ENCODE assay signal across 14 cellular contexts in the genomic region with DNA sequence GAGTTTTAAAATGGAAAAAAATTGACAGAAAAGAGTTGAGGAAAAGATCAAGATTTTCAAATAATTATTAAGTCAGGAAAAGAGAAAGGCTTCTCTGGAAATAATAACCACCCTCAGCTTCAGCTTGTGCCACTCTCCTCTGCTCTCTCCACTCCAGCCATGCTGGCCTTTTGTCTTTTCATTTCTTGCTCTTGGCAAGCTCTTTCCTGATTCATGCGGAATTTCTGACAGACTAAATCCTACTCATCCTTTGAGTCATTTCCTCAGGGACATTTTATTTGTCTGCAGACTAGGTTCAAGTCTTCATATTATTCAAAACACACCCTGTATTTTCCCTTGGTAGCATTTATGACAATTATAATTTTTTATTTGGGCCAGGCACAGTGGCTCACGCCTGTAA. TPM values are rescaled to one million over a fixed set of nuclear protein-coding genes. Genes with fewer than 3 reads are reported as not detected.
DNase-seq lines count a peak whose midpoint lies in the region; ATAC-seq, FAIRE-seq and TF ChIP-seq lines count a peak whose summit lies in the region.
"Had no signal": no experiment of that assay in that cellular context is flagged by ENCODE, and none has a peak within 500 bp of the region (broad histone marks: within the 10 kb centered on the region; RNA-seq: fewer than 3 reads in every experiment).

No MANE protein-coding gene starts in this region.

- dilution Hi-C loops in endothelial cell of umbilical vein (cut with MboI; ENCODE audit: extremely low pct_ligation_motif_present, low sequenced_read_pairs), result no loop called here

- ATAC-seq in Panc1 (peak; percentile 73; the same call in 1 of the 2 replicates), HG03045 (IDR thresholded peaks at IDR 0.05; ENCODE audit: unreplicated experiment) (no peak), HG03095 (IDR thresholded peaks at IDR 0.05; ENCODE audit: unreplicated experiment) (no peak)

- H4K20me1 ChIP-seq in endothelial cell of umbilical vein (replicated peaks; ENCODE audit: control insufficient read depth, extremely low read depth, insufficient read depth, low read length), result no peaks in the 10 kb centered on the region

- CTCF ChIA-PET in Panc1 (lab: Charles Lee) (interaction anchor here (0.5 kb wide), 1 partner anchor 125 kb away, joined by 3 read pairs; no protein-coding TSS in a partner anchor), endothelial cell of umbilical vein (lab: Charles Lee) (interaction anchor here (0.9 to 4.9 kb wide), 7 partner anchors 10 to 134 kb away, joined by 3 to 136 read pairs (median 5); no protein-coding TSS in a partner anchor)

- no peak for TF ChIP-seq CTCF in AG10803 (conservative IDR thresholded peaks at IDR 0.05; ENCODE audit: low read length)
- no peak for TF ChIP-seq CTCF in Panc1 (IDR thresholded peaks at IDR 0.05)
- no peak for TF ChIP-seq CTCF in endothelial cell of umbilical vein (IDR thresholded peaks at IDR 0.05; ENCODE audit: extremely low read depth in 1 of 2, insufficient read depth in 1 of 2, low read depth in 1 of 2, low read length in 2 of 2)

- peak; percentile 83 for FAIRE-seq in endothelial cell of umbilical vein (lab: Jason Lieb, UNC)
- FAIRE-seq: islet of Langerhans, TTC549 had no signal

- H3K4me1 ChIP-seq in Panc1 (ENCODE audit: control insufficient read depth, insufficient read depth, low read length) (no peaks in the 10 kb centered on the region), endothelial cell of umbilical vein (ENCODE audit: control insufficient read depth, extremely low read depth, insufficient read depth, low read length) (peaks cover 47% of the 10 kb centered on the region)
- H3K4me1 ChIP-seq: prostate gland had no signal

- peaks cover 3% of the 10 kb centered on the region; the same call in 1 of the 2 replicates for H3K9me3 ChIP-seq in Panc1 (ENCODE audit: control insufficient read depth, insufficient read depth, low read depth, low read length)
- no peaks in the 10 kb centered on the region for H3K9me3 ChIP-seq in endothelial cell of umbilical vein (replicated peaks; ENCODE audit: control insufficient read depth, insufficient read depth, low read length)
- H3K9me3 ChIP-seq: prostate gland had no signal

- POLR2A ChIA-PET in Panc1 (lab: Charles Lee), result no interaction called here
- POLR2A ChIA-PET in endothelial cell of umbilical vein (lab: Charles Lee), result interaction anchor here (1.3 kb wide), 1 partner anchor 11 kb away, joined by 3 read pairs; no protein-coding TSS in a partner anchor

- H3K79me2 ChIP-seq in endothelial cell of umbilical vein (ENCODE audit: control insufficient read depth, insufficient read depth, low read length), result no peaks in the 10 kb centered on the region

- H3K27ac ChIP-seq in Panc1 (ENCODE audit: low read length) (no peak overlapping the region), endothelial cell of umbilical vein (ENCODE audit: insufficient read depth, low read depth, low read length) (peak overlapping the region; percentile 94)
- H3K27ac ChIP-seq: prostate gland had no signal

- TF ChIP-seq POLR2A in endothelial cell of umbilical vein (IDR thresholded peaks at IDR 0.05; ENCODE audit: low read depth, low read length), result peak; percentile 78

- no peaks in the 10 kb centered on the region for H3K27me3 ChIP-seq in Panc1 (ENCODE audit: control insufficient read depth, insufficient read depth, low read length)
- H3K27me3 ChIP-seq in endothelial cell of umbilical vein (ENCODE audit: control insufficient read depth in 2 of 2, insufficient read depth in 2 of 2, low read length in 2 of 2), result no peaks in the 10 kb centered on the region

- H3K4me3 ChIP-seq in AG10803 (ENCODE audit: low read length) (no peak overlapping the region), Panc1 (ENCODE audit: low read depth in 2 of 2, low read length in 2 of 2) (no peak overlapping the region), endothelial cell of umbilical vein (replicated peaks in 1 of 3; ENCODE audit: insufficient read depth in 1 of 3, low read depth in 1 of 3, low read length in 3 of 3) (no peak overlapping the region)
- H3K4me3 ChIP-seq: prostate gland had no signal

- H3K4me2 ChIP-seq in endothelial cell of umbilical vein (ENCODE audit: insufficient read depth, low read length), result peak overlapping the region; percentile 10

- no peak overlapping the region for H2AFZ ChIP-seq in endothelial cell of umbilical vein (ENCODE audit: low read depth, low read length)

- H3K36me3 ChIP-seq in Panc1 (ENCODE audit: control insufficient read depth, insufficient read depth, low read length) (no peaks in the 10 kb centered on the region), endothelial cell of umbilical vein (ENCODE audit: control insufficient read depth in 2 of 2, extremely low read depth in 1 of 2, insufficient read depth in 2 of 2, low read length in 2 of 2) (no peaks in the 10 kb centered on the region)
- H3K36me3 ChIP-seq: prostate gland had no signal

- in situ Hi-C loops in Panc1 (cut with HindIII; ENCODE audit: low pct_unique_long_range_greater_than_20kb, low sequenced_read_pairs), result no loop called here

- no peaks in the 10 kb centered on the region for H3K9me1 ChIP-seq in endothelial cell of umbilical vein (replicated peaks; ENCODE audit: control insufficient read depth, extremely low read depth, insufficient read depth, low read length)

- no TSS peak for BruUV-seq in Panc1 (replicated peaks; lab: Mats Ljungman, UMichigan)
- no TSS peak for BruUV-seq in endothelial cell of umbilical vein (replicated peaks; lab: Mats Ljungman, UMichigan)

- intact Hi-C loops in Panc1 (cut with micrococcal nuclease; ENCODE audit: unreplicated experiment) (no loop called here), endothelial cell of umbilical vein (cut with micrococcal nuclease) (loop anchor here (2.0 kb wide), 1 partner anchor 30 kb away; no protein-coding TSS in a partner anchor)

- peak overlapping the region; percentile 74 for H3K9ac ChIP-seq in endothelial cell of umbilical vein (replicated peaks; ENCODE audit: extremely low read depth, insufficient read depth, low read length)

- DNase-seq in AG10803 (ENCODE audit: low read depth), result peak; percentile 90
- DNase-seq in Panc1 (ENCODE audit: low read depth, low spot score), result peak; percentile 78
- peak; percentile 96 for DNase-seq in endothelial cell of umbilical vein (ENCODE audit: low read depth, low spot score)
- DNase-seq in non-pigmented ciliary epithelial cell (ENCODE audit: low read depth), result peak; percentile 87
- DNase-seq in SK-N-DZ (ENCODE audit: low spot score), result no peak
- DNase-seq in D341Med (ENCODE audit: low spot score), result no peak
- DNase-seq: activated T-cell treated with anti-CD3 and anti-CD28 coated beads, Interleukin-2, amount 50 U/mL, for 48 hours; CD4-positive, alpha-beta memory T cell; cortex of kidney had no signal

TF ChIP-seq in endothelial cell of umbilical vein, 7 proteins besides CTCF, POLR2A, EP300 and RAD21:
- peak; percentile 99 for TF ChIP-seq JUN (IDR thresholded peaks at IDR 0.05; ENCODE audit: borderline replicate concordance, insufficient read depth, insufficient read length, low read depth)
- TF ChIP-seq FOS (IDR thresholded peaks at IDR 0.05; ENCODE audit: borderline replicate concordance, insufficient read depth, low read length), result peak; percentile 96
- no peak for TF ChIP-seq GATA2 (IDR thresholded peaks at IDR 0.05; ENCODE audit: insufficient read depth, insufficient read length, low read depth, low read length)
- peak; percentile 92 for TF ChIP-seq POLR2AphosphoS5 (IDR thresholded peaks at IDR 0.05; ENCODE audit: insufficient read depth, low read depth, low read length)

RNA-seq across cellular contexts. Expression of gene P4HA3, which starts 7.7 kb away (rescaled TPM):
- total RNA-seq in Panc1 (2021; ENCODE audit: unreplicated experiment) (1.3 TPM), endothelial cell of umbilical vein (15.0 and 26.9 TPM in 2 replicates)
- 1.8 TPM for polyA plus RNA-seq in Panc1 (2012; ENCODE audit: insufficient read length)
- 34.1 and 40.0 TPM in 2 replicates for polyA plus RNA-seq in endothelial cell of umbilical vein
- 38.9 and 43.6 TPM in 2 replicates for polyA plus RNA-seq in endothelial cell of umbilical vein (2011; cell fraction: cytosol; rRNA removed)
- polyA plus RNA-seq in endothelial cell of umbilical vein (2011; cell fraction: nucleus; rRNA removed), result 27.3 and 29.6 TPM in 2 replicates
- 19.9 and 27.2 TPM in 2 replicates for polyA plus RNA-seq in endothelial cell of umbilical vein (2012)
- polyA minus RNA-seq in endothelial cell of umbilical vein, result 19.4 and 33.2 TPM in 2 replicates
- polyA minus RNA-seq in endothelial cell of umbilical vein (2011; cell fraction: cytosol; rRNA and poly(A)+ RNA removed), result not detected
- polyA minus RNA-seq in endothelial cell of umbilical vein (2011; cell fraction: nucleus; rRNA and poly(A)+ RNA removed), result 5.5 and 8.7 TPM in 2 replicates
- polyA plus RNA-seq in SK-N-DZ (2014; cell fraction: cytosol; rRNA removed), result not detected in 2 replicates
- polyA plus RNA-seq in SK-N-DZ (2014; cell fraction: nucleus; rRNA removed), result not detected in 2 replicates
- total RNA-seq: CD4-positive, alpha-beta memory T cell had no signal
- polyA plus RNA-seq: CD4-positive, alpha-beta memory T cell had no signal

Comparison
In these comparisons a context has a peak if more than half of its experiments do, and no peak if none do; other contexts are left out.
1. DNase-seq: peak in AG10803 (single experiment), Panc1 (single experiment), endothelial cell of umbilical vein (single experiment) and non-pigmented ciliary epithelial cell (single experiment); none in SK-N-DZ (single experiment) and D341Med (single experiment).